ENCODE assay signal across 1 cellular context in the genomic region with DNA sequence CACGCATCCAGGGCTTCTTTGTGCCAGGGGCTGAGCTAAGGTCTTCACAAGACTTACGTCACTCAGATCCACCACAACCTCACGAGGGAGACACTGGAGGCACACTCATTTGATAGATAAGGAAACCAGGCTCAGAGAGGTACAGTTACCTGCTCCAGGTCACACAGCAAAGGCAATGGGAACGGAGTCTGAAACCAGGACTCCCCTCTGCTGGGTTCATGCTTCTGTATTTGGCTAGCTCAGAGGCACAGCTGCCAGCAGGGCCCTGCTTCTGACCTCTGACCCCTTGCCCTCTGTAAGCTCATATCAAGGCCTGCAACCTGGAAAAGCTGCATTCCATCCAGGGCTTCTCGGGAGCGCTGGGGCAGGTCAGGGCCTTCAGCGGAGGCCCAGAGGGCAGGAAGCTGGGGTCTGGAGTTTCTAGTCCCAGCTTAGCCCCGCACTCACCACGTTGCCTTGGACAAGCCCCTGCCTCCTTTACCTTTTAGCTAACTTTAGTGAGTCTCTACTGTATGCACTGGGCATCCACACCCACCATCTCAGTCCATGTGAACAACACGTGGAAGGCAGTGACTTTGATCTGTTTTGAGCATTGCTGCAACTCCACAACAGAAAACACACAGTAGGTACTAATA.
TF ChIP-seq lines count a peak whose summit lies in the region.

No MANE protein-coding gene starts in this region.

TF ChIP-seq in GM23338, 12 proteins besides CTCF, POLR2A, EP300 and RAD21 (continued from another document):
- TF ChIP-seq, protein P1, sequence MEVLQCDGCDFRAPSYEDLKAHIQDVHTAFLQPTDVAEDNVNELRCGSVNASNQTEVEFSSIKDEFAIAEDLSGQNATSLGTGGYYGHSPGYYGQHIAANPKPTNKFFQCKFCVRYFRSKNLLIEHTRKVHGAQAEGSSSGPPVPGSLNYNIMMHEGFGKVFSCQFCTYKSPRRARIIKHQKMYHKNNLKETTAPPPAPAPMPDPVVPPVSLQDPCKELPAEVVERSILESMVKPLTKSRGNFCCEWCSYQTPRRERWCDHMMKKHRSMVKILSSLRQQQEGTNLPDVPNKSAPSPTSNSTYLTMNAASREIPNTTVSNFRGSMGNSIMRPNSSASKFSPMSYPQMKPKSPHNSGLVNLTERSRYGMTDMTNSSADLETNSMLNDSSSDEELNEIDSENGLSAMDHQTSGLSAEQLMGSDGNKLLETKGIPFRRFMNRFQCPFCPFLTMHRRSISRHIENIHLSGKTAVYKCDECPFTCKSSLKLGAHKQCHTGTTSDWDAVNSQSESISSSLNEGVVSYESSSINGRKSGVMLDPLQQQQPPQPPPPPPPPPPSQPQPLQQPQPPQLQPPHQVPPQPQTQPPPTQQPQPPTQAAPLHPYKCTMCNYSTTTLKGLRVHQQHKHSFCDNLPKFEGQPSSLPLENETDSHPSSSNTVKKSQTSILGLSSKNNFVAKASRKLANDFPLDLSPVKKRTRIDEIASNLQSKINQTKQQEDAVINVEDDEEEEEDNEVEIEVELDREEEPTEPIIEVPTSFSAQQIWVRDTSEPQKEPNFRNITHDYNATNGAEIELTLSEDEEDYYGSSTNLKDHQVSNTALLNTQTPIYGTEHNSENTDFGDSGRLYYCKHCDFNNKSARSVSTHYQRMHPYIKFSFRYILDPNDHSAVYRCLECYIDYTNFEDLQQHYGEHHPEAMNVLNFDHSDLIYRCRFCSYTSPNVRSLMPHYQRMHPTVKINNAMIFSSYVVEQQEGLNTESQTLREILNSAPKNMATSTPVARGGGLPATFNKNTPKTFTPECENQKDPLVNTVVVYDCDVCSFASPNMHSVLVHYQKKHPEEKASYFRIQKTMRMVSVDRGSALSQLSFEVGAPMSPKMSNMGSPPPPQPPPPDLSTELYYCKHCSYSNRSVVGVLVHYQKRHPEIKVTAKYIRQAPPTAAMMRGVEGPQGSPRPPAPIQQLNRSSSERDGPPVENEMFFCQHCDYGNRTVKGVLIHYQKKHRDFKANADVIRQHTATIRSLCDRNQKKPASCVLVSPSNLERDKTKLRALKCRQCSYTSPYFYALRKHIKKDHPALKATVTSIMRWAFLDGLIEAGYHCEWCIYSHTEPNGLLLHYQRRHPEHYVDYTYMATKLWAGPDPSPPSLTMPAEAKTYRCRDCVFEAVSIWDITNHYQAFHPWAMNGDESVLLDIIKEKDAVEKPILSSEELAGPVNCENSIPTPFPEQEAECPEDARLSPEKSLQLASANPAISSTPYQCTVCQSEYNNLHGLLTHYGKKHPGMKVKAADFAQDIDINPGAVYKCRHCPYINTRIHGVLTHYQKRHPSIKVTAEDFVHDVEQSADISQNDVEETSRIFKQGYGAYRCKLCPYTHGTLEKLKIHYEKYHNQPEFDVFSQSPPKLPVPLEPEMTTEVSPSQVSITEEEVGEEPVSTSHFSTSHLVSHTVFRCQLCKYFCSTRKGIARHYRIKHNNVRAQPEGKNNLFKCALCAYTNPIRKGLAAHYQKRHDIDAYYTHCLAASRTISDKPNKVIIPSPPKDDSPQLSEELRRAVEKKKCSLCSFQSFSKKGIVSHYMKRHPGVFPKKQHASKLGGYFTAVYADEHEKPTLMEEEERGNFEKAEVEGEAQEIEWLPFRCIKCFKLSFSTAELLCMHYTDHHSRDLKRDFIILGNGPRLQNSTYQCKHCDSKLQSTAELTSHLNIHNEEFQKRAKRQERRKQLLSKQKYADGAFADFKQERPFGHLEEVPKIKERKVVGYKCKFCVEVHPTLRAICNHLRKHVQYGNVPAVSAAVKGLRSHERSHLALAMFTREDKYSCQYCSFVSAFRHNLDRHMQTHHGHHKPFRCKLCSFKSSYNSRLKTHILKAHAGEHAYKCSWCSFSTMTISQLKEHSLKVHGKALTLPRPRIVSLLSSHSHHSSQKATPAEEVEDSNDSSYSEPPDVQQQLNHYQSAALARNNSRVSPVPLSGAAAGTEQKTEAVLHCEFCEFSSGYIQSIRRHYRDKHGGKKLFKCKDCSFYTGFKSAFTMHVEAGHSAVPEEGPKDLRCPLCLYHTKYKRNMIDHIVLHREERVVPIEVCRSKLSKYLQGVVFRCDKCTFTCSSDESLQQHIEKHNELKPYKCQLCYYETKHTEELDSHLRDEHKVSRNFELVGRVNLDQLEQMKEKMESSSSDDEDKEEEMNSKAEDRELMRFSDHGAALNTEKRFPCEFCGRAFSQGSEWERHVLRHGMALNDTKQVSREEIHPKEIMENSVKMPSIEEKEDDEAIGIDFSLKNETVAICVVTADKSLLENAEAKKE (CRISPR knock-in tag; IDR thresholded peaks at IDR 0.05): no peak
- TF ChIP-seq ZNF331 (CRISPR knock-in tag; IDR thresholded peaks at IDR 0.05; ENCODE audit: low read depth) (no peak), REST (IDR thresholded peaks at IDR 0.05; ENCODE audit: unreplicated experiment) (no peak), POLR2AphosphoS5 (IDR thresholded peaks at IDR 0.05; ENCODE audit: low read depth) (no peak), EZH2 (IDR thresholded peaks at IDR 0.05; ENCODE audit: low read depth, unreplicated experiment) (no peak), NANOG (IDR thresholded peaks at IDR 0.05; ENCODE audit: borderline replicate concordance) (no peak)
TF ChIP-seq in GM23338: peak in this region for 0.
